In genomic region chr21:40732243-40732642, GRCh38 we compare ENCODE assay signal across 16 cellular contexts.
DNase-seq lines count a peak whose midpoint lies in the region; ATAC-seq and TF ChIP-seq lines count a peak whose summit lies in the region.
"Had no signal": no experiment of that assay in that cellular context is flagged by ENCODE, and none has a peak within 500 bp of the region (broad histone marks: within the 10 kb centered on the region; RNA-seq: fewer than 3 reads in every experiment).

No MANE protein-coding gene starts in this region.

- ATAC-seq in GM21528 (IDR thresholded peaks at IDR 0.05; ENCODE audit: low FRiP score, unreplicated experiment): no peak
- no peak for ATAC-seq in stimulated activated memory B cell treated with anti-CD40 and anti-IgM and Interleukin-4, amounts not matched to agents 10 μg/mL and 1 μg/mL and 100 μg/mL, for 72 hours
- ATAC-seq: GM23338, HCT116 had no signal

- H3K4me3 ChIP-seq in adipocyte (ENCODE audit: low read length) (no peak overlapping the region), BE2C (ENCODE audit: low read depth, low read length) (no peak overlapping the region)
- H3K4me3 ChIP-seq: GM23338 had no signal

- H3K9me3 ChIP-seq in adipocyte (ENCODE audit: control insufficient read depth, low read length): peaks cover 2% of the 10 kb centered on the region
- no peaks in the 10 kb centered on the region for H3K9me3 ChIP-seq in BE2C
- H3K9me3 ChIP-seq: Caco-2 had no signal

- H3K27ac Mint-ChIP-seq in stimulated activated memory B cell treated with anti-CD40 and anti-IgM and Interleukin-4, amounts not matched to agents 10 μg/mL and 1 μg/mL and 100 μg/mL, for 72 hours: no peak overlapping the region
- H3K27ac Mint-ChIP-seq: GM23338 had no signal

- H3K36me3 Mint-ChIP-seq in stimulated activated memory B cell treated with anti-CD40 and anti-IgM and Interleukin-4, amounts not matched to agents 10 μg/mL and 1 μg/mL and 100 μg/mL, for 72 hours: no peaks in the 10 kb centered on the region

- H3K9ac ChIP-seq in adipocyte (ENCODE audit: low read length): no peak overlapping the region
- H3K9ac ChIP-seq: KMS-11 had no signal

- H3K4me1 Mint-ChIP-seq in stimulated activated memory B cell treated with anti-CD40 and anti-IgM and Interleukin-4, amounts not matched to agents 10 μg/mL and 1 μg/mL and 100 μg/mL, for 72 hours: no peaks in the 10 kb centered on the region
- H3K4me1 Mint-ChIP-seq: GM23338 had no signal

- H3K36me3 ChIP-seq in adipocyte (ENCODE audit: control insufficient read depth, insufficient read depth, low read length, severe bottlenecking) (no peaks in the 10 kb centered on the region), BE2C (no peaks in the 10 kb centered on the region)

- H3K27me3 ChIP-seq in adipocyte (replicated peaks; ENCODE audit: control insufficient read depth, insufficient read depth, low read length) (no peaks in the 10 kb centered on the region), BE2C (no peaks in the 10 kb centered on the region)

- TF ChIP-seq CTCF in AG09319 (IDR thresholded peaks at IDR 0.05; ENCODE audit: low read depth, low read length) (no peak), BE2C (IDR thresholded peaks at IDR 0.05; ENCODE audit: low read depth, low read length) (no peak)

- no peak overlapping the region for H3K4me3 Mint-ChIP-seq in stimulated activated memory B cell treated with anti-CD40 and anti-IgM and Interleukin-4, amounts not matched to agents 10 μg/mL and 1 μg/mL and 100 μg/mL, for 72 hours
- H3K4me3 Mint-ChIP-seq: GM23338 had no signal

- H3K9me3 Mint-ChIP-seq in stimulated activated memory B cell treated with anti-CD40 and anti-IgM and Interleukin-4, amounts not matched to agents 10 μg/mL and 1 μg/mL and 100 μg/mL, for 72 hours: no peaks in the 10 kb centered on the region

- H3K27me3 Mint-ChIP-seq in stimulated activated memory B cell treated with anti-CD40 and anti-IgM and Interleukin-4, amounts not matched to agents 10 μg/mL and 1 μg/mL and 100 μg/mL, for 72 hours: no peaks in the 10 kb centered on the region

- DNase-seq in AG08395 (ENCODE audit: low spot score) (peak; percentile 66), AG09319 (ENCODE audit: extremely low read depth, low read depth) (peak; percentile 1), adipocyte (ENCODE audit: low read depth) (peak; percentile 65), fibroblast of peridontal ligament (ENCODE audit: extremely low read depth) (peak; percentile 30), BE2C (no peak)
- DNase-seq: Caco-2, NCI-H1048, NCI-H2081 treated with DMSO at 0.1 percent for 48 hours, NCI-H2227 treated with DMSO at 0.1 percent for 48 hours, NCI-H526, SHP77 treated with DMSO at 0.1 percent for 48 hours had no signal

- no peaks in the 10 kb centered on the region for H3K4me1 ChIP-seq in adipocyte (ENCODE audit: control insufficient read depth, insufficient read depth, low read length)
- H3K4me1 ChIP-seq in BE2C: no peaks in the 10 kb centered on the region
- H3K4me1 ChIP-seq: Caco-2 had no signal
